In the genomic region with DNA sequence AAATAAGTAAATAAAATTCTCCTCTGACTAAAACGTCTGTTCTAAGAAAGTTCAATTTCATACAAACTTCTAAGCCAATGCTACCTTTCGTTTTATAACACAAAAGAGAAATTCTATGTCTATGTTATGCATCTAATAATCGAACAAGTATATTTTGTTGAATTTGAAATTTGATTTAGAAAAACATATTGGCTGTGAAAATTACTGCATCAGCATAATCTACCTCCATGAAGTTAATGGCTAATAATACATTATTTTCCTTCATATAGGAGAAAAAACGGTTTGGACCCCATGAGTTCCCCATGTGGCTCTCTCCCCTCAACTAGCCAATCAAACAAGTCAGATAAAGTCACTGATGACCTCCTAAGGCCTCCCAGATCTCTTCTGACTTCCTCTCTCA, we compare ENCODE assay signal across 29 cellular contexts.
"Had no signal": no experiment of that assay in that cellular context is flagged by ENCODE, and none has a peak within 500 bp of the region (broad histone marks: within the 10 kb centered on the region; RNA-seq: fewer than 3 reads in every experiment).

No MANE protein-coding gene starts in this region.

- H3K27me3 ChIP-seq: stomach, suprapubic skin, testis, thyroid gland, tibial artery, tibial nerve, transverse colon, upper lobe of left lung, upper lobe of right lung, uterus, vagina had no signal

- ATAC-seq: stimulated activated effector memory CD8-positive, alpha-beta T cell treated with anti-CD3 and anti-CD28 coated beads, Interleukin-12 subunit alpha, Interleukin-12 subunit beta, amount 100 ng/mL, for 72 hours; stimulated activated memory B cell treated with anti-CD40 and anti-IgM and Interleukin-4, amounts not matched to agents 10 μg/mL and 1 μg/mL and 100 μg/mL, for 72 hours; stimulated activated naive B cell treated with anti-CD40 and anti-IgM and Interleukin-4, amounts not matched to agents 10 μg/mL and 1 μg/mL and 100 μg/mL, for 72 hours; stimulated activated naive CD8-positive, alpha-beta T cell treated with anti-CD3 and anti-CD28 coated beads, Interleukin-15, amount 100 ng/mL, for 72 hours; stimulated activated naive CD8-positive, alpha-beta T cell treated with anti-CD3 and anti-CD28 coated beads, Interleukin-15, Interleukin-2, amounts not matched to agents 100 U/mL and 50 U/mL, for 24 hours; upper lobe of right lung had no signal

- H3K4me1 Mint-ChIP-seq: stimulated activated effector memory CD8-positive, alpha-beta T cell treated with anti-CD3 and anti-CD28 coated beads, Interleukin-12 subunit alpha, Interleukin-12 subunit beta, amount 100 ng/mL, for 72 hours; stimulated activated memory B cell treated with anti-CD40 and anti-IgM and Interleukin-4, amounts not matched to agents 10 μg/mL and 1 μg/mL and 100 μg/mL, for 72 hours; stimulated activated naive B cell treated with anti-CD40 and anti-IgM and Interleukin-4, amounts not matched to agents 10 μg/mL and 1 μg/mL and 100 μg/mL, for 72 hours; stimulated activated naive CD8-positive, alpha-beta T cell treated with anti-CD3 and anti-CD28 coated beads, Interleukin-15, amount 100 ng/mL, for 72 hours had no signal

- H3K36me3 ChIP-seq: stomach, suprapubic skin, thoracic aorta, thyroid gland, tibial artery, tibial nerve, transverse colon, upper lobe of left lung, upper lobe of right lung, uterus, vagina had no signal

- H3K27me3 Mint-ChIP-seq: stimulated activated memory B cell treated with anti-CD40 and anti-IgM and Interleukin-4, amounts not matched to agents 10 μg/mL and 1 μg/mL and 100 μg/mL, for 72 hours; stimulated activated naive B cell treated with anti-CD40 and anti-IgM and Interleukin-4, amounts not matched to agents 10 μg/mL and 1 μg/mL and 100 μg/mL, for 72 hours; stimulated activated naive CD8-positive, alpha-beta T cell treated with anti-CD3 and anti-CD28 coated beads, Interleukin-15, amount 100 ng/mL, for 72 hours; stimulated activated naive CD8-positive, alpha-beta T cell treated with anti-CD3 and anti-CD28 coated beads, Interleukin-15, Interleukin-2, amounts not matched to agents 100 ng/mL and 50 ng/mL, for 24 hours; type B pancreatic cell had no signal

- H3K4me3 Mint-ChIP-seq: stimulated activated effector memory CD8-positive, alpha-beta T cell treated with anti-CD3 and anti-CD28 coated beads, Interleukin-12 subunit alpha, Interleukin-12 subunit beta, amount 100 ng/mL, for 72 hours; stimulated activated memory B cell treated with anti-CD40 and anti-IgM and Interleukin-4, amounts not matched to agents 10 μg/mL and 1 μg/mL and 100 μg/mL, for 72 hours; stimulated activated naive B cell treated with anti-CD40 and anti-IgM and Interleukin-4, amounts not matched to agents 10 μg/mL and 1 μg/mL and 100 μg/mL, for 72 hours; stimulated activated naive CD8-positive, alpha-beta T cell treated with anti-CD3 and anti-CD28 coated beads, Interleukin-15, amount 100 ng/mL, for 72 hours; stimulated activated naive CD8-positive, alpha-beta T cell treated with anti-CD3 and anti-CD28 coated beads, Interleukin-15, Interleukin-2, amounts not matched to agents 100 ng/mL and 50 ng/mL, for 24 hours; type B pancreatic cell had no signal

- H3K27ac Mint-ChIP-seq: stimulated activated effector memory CD8-positive, alpha-beta T cell treated with anti-CD3 and anti-CD28 coated beads, Interleukin-12 subunit alpha, Interleukin-12 subunit beta, amount 100 ng/mL, for 72 hours; stimulated activated memory B cell treated with anti-CD40 and anti-IgM and Interleukin-4, amounts not matched to agents 10 μg/mL and 1 μg/mL and 100 μg/mL, for 72 hours; stimulated activated naive B cell treated with anti-CD40 and anti-IgM and Interleukin-4, amounts not matched to agents 10 μg/mL and 1 μg/mL and 100 μg/mL, for 72 hours; stimulated activated naive CD8-positive, alpha-beta T cell treated with anti-CD3 and anti-CD28 coated beads, Interleukin-15, amount 100 ng/mL, for 72 hours; stimulated activated naive CD8-positive, alpha-beta T cell treated with anti-CD3 and anti-CD28 coated beads, Interleukin-15, Interleukin-2, amounts not matched to agents 100 ng/mL and 50 ng/mL, for 24 hours; type B pancreatic cell had no signal

- H3K9me3 Mint-ChIP-seq: stimulated activated naive B cell treated with anti-CD40 and anti-IgM and Interleukin-4, amounts not matched to agents 10 μg/mL and 1 μg/mL and 100 μg/mL, for 72 hours; stimulated activated naive CD8-positive, alpha-beta T cell treated with anti-CD3 and anti-CD28 coated beads, Interleukin-15, Interleukin-2, amounts not matched to agents 100 ng/mL and 50 ng/mL, for 24 hours; type B pancreatic cell had no signal

- H3K27ac ChIP-seq: stomach, suprapubic skin, testis, thoracic aorta, thyroid gland, tibial artery, tibial nerve, transverse colon, upper lobe of left lung, upper lobe of right lung, uterus, vagina had no signal

- H3K4me3 ChIP-seq: stomach, suprapubic skin, testis, thoracic aorta, thyroid gland, tibial artery, tibial nerve, transverse colon, upper lobe of left lung, upper lobe of right lung, uterus, vagina had no signal

- H3K9me3 ChIP-seq: stomach, suprapubic skin, testis, thoracic aorta, thyroid gland, tibial artery, tibial nerve, transverse colon, upper lobe of left lung, upper lobe of right lung, uterus, vagina had no signal

- DNase-seq: stimulated activated CD4-positive, alpha-beta T cell treated with anti-CD3 and anti-CD28 coated beads, Interleukin-2, amount 100 ng/mL, for 48 hours; stimulated activated CD4-positive, alpha-beta T cell treated with anti-CD3 and anti-CD28 coated beads, Interleukin-4, amount 100 ng/mL, for 1 hour; stimulated activated CD4-positive, alpha-beta T cell treated with anti-CD3 and anti-CD28 coated beads, Interleukin-4, amount 100 ng/mL, for 24 hours; stimulated activated CD4-positive, alpha-beta T cell treated with anti-CD3 and anti-CD28 coated beads, Interleukin-4, amount 100 ng/mL, for 4 hours; stimulated activated CD8-positive, alpha-beta memory T cell treated with anti-CD3 and anti-CD28 coated beads, Interleukin-4, amount 100 ng/mL, for 48 hours; stimulated activated naive B cell treated with anti-CD40 and anti-IgM and Interleukin-4, amounts not matched to agents 10 μg/mL and 1 μg/mL and 100 μg/mL, for 72 hours; stimulated activated naive CD4-positive, alpha-beta T cell; stimulated activated naive CD4-positive, alpha-beta T cell treated with Interleukin-2 at 50 U/mL for 16 hours; stimulated activated naive CD8-positive, alpha-beta T cell treated with anti-CD3 and anti-CD28 coated beads, Interleukin-15, amount 100 ng/mL, for 72 hours; stimulated activated naive CD8-positive, alpha-beta T cell treated with anti-CD3 and anti-CD28 coated beads, Interleukin-15, Interleukin-2, amounts not matched to agents 100 U/mL and 50 U/mL, for 24 hours; stomach; substantia nigra; testis; thyroid gland; tibial artery; transverse colon; trophoblast cell; upper lobe of left lung; upper lobe of right lung; uterus had no signal

- FAIRE-seq: urothelium cell line had no signal

- H3K4me1 ChIP-seq: stomach, suprapubic skin, testis, thyroid gland, tibial artery, tibial nerve, transverse colon, upper lobe of left lung, upper lobe of right lung, uterus, vagina had no signal

- H3K36me3 Mint-ChIP-seq: stimulated activated effector memory CD8-positive, alpha-beta T cell treated with anti-CD3 and anti-CD28 coated beads, Interleukin-12 subunit alpha, Interleukin-12 subunit beta, amount 100 ng/mL, for 72 hours; stimulated activated memory B cell treated with anti-CD40 and anti-IgM and Interleukin-4, amounts not matched to agents 10 μg/mL and 1 μg/mL and 100 μg/mL, for 72 hours; stimulated activated naive B cell treated with anti-CD40 and anti-IgM and Interleukin-4, amounts not matched to agents 10 μg/mL and 1 μg/mL and 100 μg/mL, for 72 hours; type B pancreatic cell had no signal
